In the genomic region with DNA sequence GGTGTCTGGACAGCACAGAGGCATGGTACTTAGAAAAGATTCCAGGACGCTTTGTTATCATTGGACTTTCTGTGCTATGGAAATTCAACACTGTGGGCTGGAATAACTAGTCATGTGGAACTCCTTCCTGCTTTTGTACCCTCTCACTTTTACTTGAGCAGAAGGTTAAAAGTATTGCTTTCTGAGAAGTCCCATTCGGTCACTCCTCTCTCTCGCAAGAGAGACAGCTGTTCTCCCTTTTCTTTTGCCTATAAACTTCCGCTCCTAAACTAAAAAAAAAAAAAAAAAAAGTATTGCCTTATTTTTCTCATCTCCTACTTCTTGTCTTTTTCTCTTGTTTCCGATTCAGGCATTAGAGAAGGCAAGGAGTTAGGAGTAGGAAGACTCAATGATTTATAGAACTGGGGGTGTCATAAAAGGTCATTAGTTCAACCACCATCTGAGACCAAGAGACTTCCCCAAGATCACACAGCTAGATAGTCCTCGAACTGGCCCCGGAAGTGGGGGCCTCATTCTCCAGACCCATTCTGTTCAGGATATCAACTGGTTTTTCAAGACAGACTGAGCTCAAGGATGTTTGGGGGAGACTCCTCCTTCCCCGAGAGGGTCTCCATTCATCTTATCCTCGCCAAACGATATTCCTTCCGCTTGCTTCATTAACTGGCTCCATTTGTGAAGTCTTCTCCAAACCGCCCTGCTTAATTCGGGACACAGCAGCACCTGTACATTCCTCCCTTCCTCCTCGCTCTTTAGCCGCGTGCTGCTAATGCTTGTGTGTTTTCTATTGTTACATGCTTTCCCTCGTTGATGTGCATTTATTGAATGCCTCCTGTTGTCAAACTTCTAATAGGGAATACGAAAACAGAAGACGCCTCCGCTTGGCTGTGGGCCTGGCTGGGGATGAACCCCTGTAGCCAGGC, we compare ENCODE assay signal across 1 cellular context.
TF ChIP-seq lines count a peak whose summit lies in the region.

No MANE protein-coding gene starts in this region.

TF ChIP-seq in GM23338, 12 proteins besides CTCF, POLR2A, EP300 and RAD21 (continued from another document):
- TF ChIP-seq, protein P1, sequence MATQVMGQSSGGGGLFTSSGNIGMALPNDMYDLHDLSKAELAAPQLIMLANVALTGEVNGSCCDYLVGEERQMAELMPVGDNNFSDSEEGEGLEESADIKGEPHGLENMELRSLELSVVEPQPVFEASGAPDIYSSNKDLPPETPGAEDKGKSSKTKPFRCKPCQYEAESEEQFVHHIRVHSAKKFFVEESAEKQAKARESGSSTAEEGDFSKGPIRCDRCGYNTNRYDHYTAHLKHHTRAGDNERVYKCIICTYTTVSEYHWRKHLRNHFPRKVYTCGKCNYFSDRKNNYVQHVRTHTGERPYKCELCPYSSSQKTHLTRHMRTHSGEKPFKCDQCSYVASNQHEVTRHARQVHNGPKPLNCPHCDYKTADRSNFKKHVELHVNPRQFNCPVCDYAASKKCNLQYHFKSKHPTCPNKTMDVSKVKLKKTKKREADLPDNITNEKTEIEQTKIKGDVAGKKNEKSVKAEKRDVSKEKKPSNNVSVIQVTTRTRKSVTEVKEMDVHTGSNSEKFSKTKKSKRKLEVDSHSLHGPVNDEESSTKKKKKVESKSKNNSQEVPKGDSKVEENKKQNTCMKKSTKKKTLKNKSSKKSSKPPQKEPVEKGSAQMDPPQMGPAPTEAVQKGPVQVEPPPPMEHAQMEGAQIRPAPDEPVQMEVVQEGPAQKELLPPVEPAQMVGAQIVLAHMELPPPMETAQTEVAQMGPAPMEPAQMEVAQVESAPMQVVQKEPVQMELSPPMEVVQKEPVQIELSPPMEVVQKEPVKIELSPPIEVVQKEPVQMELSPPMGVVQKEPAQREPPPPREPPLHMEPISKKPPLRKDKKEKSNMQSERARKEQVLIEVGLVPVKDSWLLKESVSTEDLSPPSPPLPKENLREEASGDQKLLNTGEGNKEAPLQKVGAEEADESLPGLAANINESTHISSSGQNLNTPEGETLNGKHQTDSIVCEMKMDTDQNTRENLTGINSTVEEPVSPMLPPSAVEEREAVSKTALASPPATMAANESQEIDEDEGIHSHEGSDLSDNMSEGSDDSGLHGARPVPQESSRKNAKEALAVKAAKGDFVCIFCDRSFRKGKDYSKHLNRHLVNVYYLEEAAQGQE (IDR thresholded peaks at IDR 0.05; ENCODE audit: unreplicated experiment) = no peak
- TF ChIP-seq ZNF114 (CRISPR knock-in tag; IDR thresholded peaks at IDR 0.05) (no peak), STAT1 (IDR thresholded peaks at IDR 0.05; ENCODE audit: unreplicated experiment) (no peak), CREB1 (CRISPR knock-in tag; IDR thresholded peaks at IDR 0.05; ENCODE audit: low read depth) (no peak), EZH2phosphoT487 (IDR thresholded peaks at IDR 0.05; ENCODE audit: unreplicated experiment) (no peak), POLR2AphosphoS5 (IDR thresholded peaks at IDR 0.05; ENCODE audit: low read depth) (no peak)
- TF ChIP-seq, protein P2, sequence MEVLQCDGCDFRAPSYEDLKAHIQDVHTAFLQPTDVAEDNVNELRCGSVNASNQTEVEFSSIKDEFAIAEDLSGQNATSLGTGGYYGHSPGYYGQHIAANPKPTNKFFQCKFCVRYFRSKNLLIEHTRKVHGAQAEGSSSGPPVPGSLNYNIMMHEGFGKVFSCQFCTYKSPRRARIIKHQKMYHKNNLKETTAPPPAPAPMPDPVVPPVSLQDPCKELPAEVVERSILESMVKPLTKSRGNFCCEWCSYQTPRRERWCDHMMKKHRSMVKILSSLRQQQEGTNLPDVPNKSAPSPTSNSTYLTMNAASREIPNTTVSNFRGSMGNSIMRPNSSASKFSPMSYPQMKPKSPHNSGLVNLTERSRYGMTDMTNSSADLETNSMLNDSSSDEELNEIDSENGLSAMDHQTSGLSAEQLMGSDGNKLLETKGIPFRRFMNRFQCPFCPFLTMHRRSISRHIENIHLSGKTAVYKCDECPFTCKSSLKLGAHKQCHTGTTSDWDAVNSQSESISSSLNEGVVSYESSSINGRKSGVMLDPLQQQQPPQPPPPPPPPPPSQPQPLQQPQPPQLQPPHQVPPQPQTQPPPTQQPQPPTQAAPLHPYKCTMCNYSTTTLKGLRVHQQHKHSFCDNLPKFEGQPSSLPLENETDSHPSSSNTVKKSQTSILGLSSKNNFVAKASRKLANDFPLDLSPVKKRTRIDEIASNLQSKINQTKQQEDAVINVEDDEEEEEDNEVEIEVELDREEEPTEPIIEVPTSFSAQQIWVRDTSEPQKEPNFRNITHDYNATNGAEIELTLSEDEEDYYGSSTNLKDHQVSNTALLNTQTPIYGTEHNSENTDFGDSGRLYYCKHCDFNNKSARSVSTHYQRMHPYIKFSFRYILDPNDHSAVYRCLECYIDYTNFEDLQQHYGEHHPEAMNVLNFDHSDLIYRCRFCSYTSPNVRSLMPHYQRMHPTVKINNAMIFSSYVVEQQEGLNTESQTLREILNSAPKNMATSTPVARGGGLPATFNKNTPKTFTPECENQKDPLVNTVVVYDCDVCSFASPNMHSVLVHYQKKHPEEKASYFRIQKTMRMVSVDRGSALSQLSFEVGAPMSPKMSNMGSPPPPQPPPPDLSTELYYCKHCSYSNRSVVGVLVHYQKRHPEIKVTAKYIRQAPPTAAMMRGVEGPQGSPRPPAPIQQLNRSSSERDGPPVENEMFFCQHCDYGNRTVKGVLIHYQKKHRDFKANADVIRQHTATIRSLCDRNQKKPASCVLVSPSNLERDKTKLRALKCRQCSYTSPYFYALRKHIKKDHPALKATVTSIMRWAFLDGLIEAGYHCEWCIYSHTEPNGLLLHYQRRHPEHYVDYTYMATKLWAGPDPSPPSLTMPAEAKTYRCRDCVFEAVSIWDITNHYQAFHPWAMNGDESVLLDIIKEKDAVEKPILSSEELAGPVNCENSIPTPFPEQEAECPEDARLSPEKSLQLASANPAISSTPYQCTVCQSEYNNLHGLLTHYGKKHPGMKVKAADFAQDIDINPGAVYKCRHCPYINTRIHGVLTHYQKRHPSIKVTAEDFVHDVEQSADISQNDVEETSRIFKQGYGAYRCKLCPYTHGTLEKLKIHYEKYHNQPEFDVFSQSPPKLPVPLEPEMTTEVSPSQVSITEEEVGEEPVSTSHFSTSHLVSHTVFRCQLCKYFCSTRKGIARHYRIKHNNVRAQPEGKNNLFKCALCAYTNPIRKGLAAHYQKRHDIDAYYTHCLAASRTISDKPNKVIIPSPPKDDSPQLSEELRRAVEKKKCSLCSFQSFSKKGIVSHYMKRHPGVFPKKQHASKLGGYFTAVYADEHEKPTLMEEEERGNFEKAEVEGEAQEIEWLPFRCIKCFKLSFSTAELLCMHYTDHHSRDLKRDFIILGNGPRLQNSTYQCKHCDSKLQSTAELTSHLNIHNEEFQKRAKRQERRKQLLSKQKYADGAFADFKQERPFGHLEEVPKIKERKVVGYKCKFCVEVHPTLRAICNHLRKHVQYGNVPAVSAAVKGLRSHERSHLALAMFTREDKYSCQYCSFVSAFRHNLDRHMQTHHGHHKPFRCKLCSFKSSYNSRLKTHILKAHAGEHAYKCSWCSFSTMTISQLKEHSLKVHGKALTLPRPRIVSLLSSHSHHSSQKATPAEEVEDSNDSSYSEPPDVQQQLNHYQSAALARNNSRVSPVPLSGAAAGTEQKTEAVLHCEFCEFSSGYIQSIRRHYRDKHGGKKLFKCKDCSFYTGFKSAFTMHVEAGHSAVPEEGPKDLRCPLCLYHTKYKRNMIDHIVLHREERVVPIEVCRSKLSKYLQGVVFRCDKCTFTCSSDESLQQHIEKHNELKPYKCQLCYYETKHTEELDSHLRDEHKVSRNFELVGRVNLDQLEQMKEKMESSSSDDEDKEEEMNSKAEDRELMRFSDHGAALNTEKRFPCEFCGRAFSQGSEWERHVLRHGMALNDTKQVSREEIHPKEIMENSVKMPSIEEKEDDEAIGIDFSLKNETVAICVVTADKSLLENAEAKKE (CRISPR knock-in tag; IDR thresholded peaks at IDR 0.05) = no peak
